20 cellular contexts compared by ENCODE assay signal in the genomic region with DNA sequence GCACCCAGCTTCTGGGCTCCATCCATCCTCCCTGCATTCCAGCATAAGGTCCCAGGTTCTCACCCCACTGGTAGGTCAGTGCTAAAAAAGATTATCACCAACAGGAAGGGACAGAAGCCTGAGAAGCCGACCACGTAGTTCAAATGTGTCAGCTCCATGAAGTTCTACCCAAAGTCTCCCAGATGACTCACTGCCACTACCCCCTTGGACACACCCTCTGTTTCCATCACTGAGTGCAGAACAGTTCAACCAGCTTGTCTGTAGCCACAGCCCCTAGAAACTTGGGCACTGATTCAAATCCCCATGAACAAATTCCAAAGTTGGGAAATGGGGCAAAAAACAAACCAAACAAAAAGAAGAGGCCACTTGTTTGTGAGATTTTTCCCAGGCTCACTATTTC. TPM values are rescaled to one million over a fixed set of nuclear protein-coding genes. Genes with fewer than 3 reads are reported as not detected.
DNase-seq lines count a peak whose midpoint lies in the region; ATAC-seq, FAIRE-seq and TF ChIP-seq lines count a peak whose summit lies in the region.
"Had no signal": no experiment of that assay in that cellular context is flagged by ENCODE, and none has a peak within 500 bp of the region (broad histone marks: within the 10 kb centered on the region; RNA-seq: fewer than 3 reads in every experiment).

No MANE protein-coding gene starts in this region.

- TF ChIP-seq CTCF in upper lobe of right lung (IDR thresholded peaks at IDR 0.05) (no peak), pancreas (IDR thresholded peaks at IDR 0.05) (no peak)

- ATAC-seq in upper lobe of right lung: peak; percentile 21
- ATAC-seq in GM21423 (IDR thresholded peaks at IDR 0.05; ENCODE audit: unreplicated experiment): no peak
- no peak for ATAC-seq in pancreas
- ATAC-seq: gastroesophageal sphincter; natural killer cell treated with Interleukin-12 subunit alpha and Interleukin-12 subunit beta and Interleukin-15 and Interleukin-18, amount 100 ng/mL, for 72 hours had no signal

- H3K27me3 ChIP-seq in upper lobe of right lung (no peaks in the 10 kb centered on the region), pancreas (no peaks in the 10 kb centered on the region)
- H3K27me3 ChIP-seq: testis had no signal

- H3K27ac ChIP-seq in upper lobe of right lung: no peak overlapping the region
- H3K27ac ChIP-seq in pancreas: no peak overlapping the region
- H3K27ac ChIP-seq: gastroesophageal sphincter, testis, WERI-Rb-1 had no signal

- H3K9me3 Mint-ChIP-seq in activated naive CD4-positive, alpha-beta T cell treated with anti-CD3 and anti-CD28 coated beads, Interleukin-2, amount 50 U/mL, for 24 hours: no peaks in the 10 kb centered on the region
- H3K9me3 Mint-ChIP-seq: natural killer cell treated with Interleukin-12 subunit alpha and Interleukin-12 subunit beta and Interleukin-15 and Interleukin-18, amount 100 ng/mL, for 72 hours had no signal

- no peaks in the 10 kb centered on the region for H3K4me1 Mint-ChIP-seq in activated naive CD4-positive, alpha-beta T cell treated with anti-CD3 and anti-CD28 coated beads, Interleukin-2, amount 50 U/mL, for 24 hours
- H3K4me1 Mint-ChIP-seq: brain had no signal

- no peaks in the 10 kb centered on the region for H3K36me3 Mint-ChIP-seq in activated naive CD4-positive, alpha-beta T cell treated with anti-CD3 and anti-CD28 coated beads, Interleukin-2, amount 50 U/mL, for 24 hours
- H3K36me3 Mint-ChIP-seq: brain; natural killer cell treated with Interleukin-12 subunit alpha and Interleukin-12 subunit beta and Interleukin-15 and Interleukin-18, amount 100 ng/mL, for 72 hours had no signal

- intact Hi-C loops in upper lobe of right lung (cut with DNase I): no loop called here
- intact Hi-C loops in pancreas (cut with DNase I): no loop called here

- 79 to 81% methylated on average over 2 of the region's 2 CpGs for WGBS in pancreas, 2 donors

- H3K4me3 ChIP-seq in upper lobe of right lung (no peak overlapping the region), pancreas (no peak overlapping the region)
- H3K4me3 ChIP-seq: gastroesophageal sphincter, lung, testis had no signal

- no peak for DNase-seq in activated naive CD4-positive, alpha-beta T cell (lab: John Stamatoyannopoulos, UW)
- DNase-seq in NCI-H226 (peak; percentile 84), dermis blood vessel endothelial cell (peak; percentile 34), upper lobe of right lung (no peak), superior temporal gyrus (ENCODE audit: extremely low spot score) (no peak), pancreas (no peak)
- DNase-seq: activated effector memory CD4-positive, alpha-beta T cell treated with anti-CD3 and anti-CD28 coated beads, Interleukin-2, amount 50 U/mL, for 16 hours; effector CD4-positive, alpha-beta T cell; NCI-H1417 treated with DMSO at 0.1 percent for 48 hours; OCI-M1; SK-N-SH; testis; WERI-Rb-1 had no signal

- H3K27ac Mint-ChIP-seq in activated naive CD4-positive, alpha-beta T cell treated with anti-CD3 and anti-CD28 coated beads, Interleukin-2, amount 50 U/mL, for 24 hours: peak overlapping the region; percentile 17
- H3K27ac Mint-ChIP-seq: brain; natural killer cell treated with Interleukin-12 subunit alpha and Interleukin-12 subunit beta and Interleukin-15 and Interleukin-18, amount 100 ng/mL, for 72 hours had no signal

- no peak overlapping the region for H3K4me3 Mint-ChIP-seq in activated naive CD4-positive, alpha-beta T cell treated with anti-CD3 and anti-CD28 coated beads, Interleukin-2, amount 50 U/mL, for 24 hours
- H3K4me3 Mint-ChIP-seq: brain; natural killer cell treated with Interleukin-12 subunit alpha and Interleukin-12 subunit beta and Interleukin-15 and Interleukin-18, amount 100 ng/mL, for 72 hours had no signal

- H3K27me3 Mint-ChIP-seq in activated naive CD4-positive, alpha-beta T cell treated with anti-CD3 and anti-CD28 coated beads, Interleukin-2, amount 50 U/mL, for 24 hours: no peaks in the 10 kb centered on the region

- FAIRE-seq in pancreas (lab: Jason Lieb, UNC): no peak

- H3K4me1 ChIP-seq in upper lobe of right lung (no peaks in the 10 kb centered on the region), pancreas (no peaks in the 10 kb centered on the region)
- H3K4me1 ChIP-seq: gastroesophageal sphincter, testis had no signal

- H3K9me3 ChIP-seq in upper lobe of right lung (no peaks in the 10 kb centered on the region), pancreas (no peaks in the 10 kb centered on the region)
- H3K9me3 ChIP-seq: gastroesophageal sphincter, SK-N-SH, testis had no signal

- H3K36me3 ChIP-seq in upper lobe of right lung (no peaks in the 10 kb centered on the region), pancreas (no peaks in the 10 kb centered on the region)
- H3K36me3 ChIP-seq: gastroesophageal sphincter, WERI-Rb-1 had no signal

RNA-seq across cellular contexts. Expression of a gene that starts 24.4 kb away (rescaled TPM):
- total RNA-seq in dermis blood vessel endothelial cell (210 and 251 TPM in 2 replicates), upper lobe of right lung (69.7 TPM), pancreas (1 to 10 TPM; 1.3 to 9.3 (median 2.9) TPM)
- 1 to 10 TPM; 1.8 to 3.5 TPM for polyA plus RNA-seq in pancreas
- total RNA-seq: NCI-H460 had no signal

Comparison
In these comparisons a context has a peak if more than half of its experiments do, and no peak if none do; other contexts are left out.
1. DNase-seq: peak in NCI-H226 (single experiment) and dermis blood vessel endothelial cell (single experiment); none in activated naive CD4-positive, alpha-beta T cell (0 of 4), upper lobe of right lung (single experiment), superior temporal gyrus (single experiment) and pancreas (0 of 6).